Comparison of ENCODE assay signal across 8 cellular contexts in genomic region chr7:33109758-33110238, GRCh38. TPM values are rescaled to one million over a fixed set of nuclear protein-coding genes. Genes with fewer than 3 reads are reported as not detected.
DNase-seq lines count a peak whose midpoint lies in the region; ATAC-seq and TF ChIP-seq lines count a peak whose summit lies in the region.

No MANE protein-coding gene starts in this region.

- peaks cover 32% of the 10 kb centered on the region for H3K4me1 Mint-ChIP-seq in activated naive CD8-positive, alpha-beta T cell treated with anti-CD3 and anti-CD28 coated beads, Interleukin-2, amount 50 U/mL, for 24 hours

- H3K27ac Mint-ChIP-seq in activated naive CD8-positive, alpha-beta T cell treated with anti-CD3 and anti-CD28 coated beads, Interleukin-2, amount 50 U/mL, for 24 hours = no peak overlapping the region

- H3K4me3 ChIP-seq in MM.1S (ENCODE audit: low read length) = peak overlapping the region; percentile 73
- H3K4me3 ChIP-seq in thoracic aorta = peak overlapping the region; percentile 97

- peak overlapping the region; percentile 87 for H3K4me2 ChIP-seq in MM.1S (ENCODE audit: low read depth, low read length)

- H3K27ac ChIP-seq in MM.1S (ENCODE audit: low read length) = peak overlapping the region; percentile 19; the same call in 1 of the 2 replicates
- no peak overlapping the region for H3K27ac ChIP-seq in thoracic aorta

- H3K4me3 Mint-ChIP-seq in activated naive CD8-positive, alpha-beta T cell treated with anti-CD3 and anti-CD28 coated beads, Interleukin-2, amount 50 U/mL, for 24 hours = peak overlapping the region; percentile 95

- ATAC-seq in activated naive CD8-positive, alpha-beta T cell treated with anti-CD3 and anti-CD28 coated beads, Interleukin-2, amount 50 U/mL, for 24 hours = no peak
- no peak for ATAC-seq in thoracic aorta (ENCODE audit: insufficient number of reproducible peaks, low FRiP score, low read depth)
- no peak for ATAC-seq in GM18498 (IDR thresholded peaks at IDR 0.05; ENCODE audit: unreplicated experiment)

- peaks cover 42% of the 10 kb centered on the region for H3K79me2 ChIP-seq in MM.1S (ENCODE audit: low read length)

- TF ChIP-seq CTCF in MM.1S (IDR thresholded peaks at IDR 0.05; ENCODE audit: low read length) = no peak
- no peak for TF ChIP-seq CTCF in thoracic aorta (IDR thresholded peaks at IDR 0.05)

- H3K27me3 ChIP-seq in MM.1S (replicated peaks; ENCODE audit: insufficient read depth, low read length) (peaks cover 10% of the 10 kb centered on the region; the same call in 1 of the 2 replicates), thoracic aorta (replicated peaks; ENCODE audit: insufficient read depth) (no peaks in the 10 kb centered on the region)

- peaks cover 25% of the 10 kb centered on the region for H3F3A ChIP-seq in MM.1S (ENCODE audit: insufficient read depth, low read length)

- H3K9me3 ChIP-seq in MM.1S (replicated peaks; ENCODE audit: insufficient read depth, low read length) = no peaks in the 10 kb centered on the region
- no peaks in the 10 kb centered on the region for H3K9me3 ChIP-seq in thoracic aorta

- peak overlapping the region; percentile 75 for H2AFZ ChIP-seq in MM.1S (ENCODE audit: low read length)

- peaks cover 13% of the 10 kb centered on the region; the same call in 1 of the 2 replicates for H3K4me1 ChIP-seq in MM.1S (ENCODE audit: low read length)
- peaks cover 17 to 30% of the 10 kb centered on the region in 2 donors for H3K4me1 ChIP-seq in thoracic aorta (ENCODE audit: control insufficient read depth in 1 of 2, low read depth in 2 of 2)

- H3K36me3 Mint-ChIP-seq in activated naive CD8-positive, alpha-beta T cell treated with anti-CD3 and anti-CD28 coated beads, Interleukin-2, amount 50 U/mL, for 24 hours (ENCODE audit: low read depth) = no peaks in the 10 kb centered on the region

- peak; percentile 57 for DNase-seq in DMS53 treated with DMSO at 0.1 percent for 48 hours (lab: John Stamatoyannopoulos, UW; ENCODE audit: unreplicated experiment)
- DNase-seq in MM.1S = no peak
- no peak for DNase-seq in activated naive CD8-positive, alpha-beta T cell treated with anti-CD3 and anti-CD28 coated beads, Interleukin-2, amount 50 U/mL, for 24 hours
- peak; percentile 17 for DNase-seq in kidney tubule cell (ENCODE audit: low spot score)
- no peak for DNase-seq in thoracic aorta (ENCODE audit: low spot score)
- DNase-seq in ecto neural progenitor cell (ENCODE audit: low spot score) = no peak
- DNase-seq in activated CD8-positive, alpha-beta memory T cell treated with anti-CD3 and anti-CD28 coated beads, Interleukin-2, amount 50 U/mL, for 48 hours = no peak

- H3K9ac ChIP-seq in MM.1S (ENCODE audit: low read length) = peak overlapping the region; percentile 42; the same call in 1 of the 2 replicates

- no peaks in the 10 kb centered on the region for H3K36me3 ChIP-seq in MM.1S (replicated peaks; ENCODE audit: insufficient read depth, low read length)
- no peaks in the 10 kb centered on the region for H3K36me3 ChIP-seq in thoracic aorta

- peaks cover 9% of the 10 kb centered on the region; the same call in 1 of the 2 replicates for H4K20me1 ChIP-seq in MM.1S (ENCODE audit: insufficient read depth, low read length)

- H3K9me2 ChIP-seq in MM.1S (replicated peaks; ENCODE audit: insufficient read depth, low read length) = no peaks in the 10 kb centered on the region

- H3K9me3 Mint-ChIP-seq in activated naive CD8-positive, alpha-beta T cell treated with anti-CD3 and anti-CD28 coated beads, Interleukin-2, amount 50 U/mL, for 24 hours = no peaks in the 10 kb centered on the region

- peaks cover 9% of the 10 kb centered on the region for H3K27me3 Mint-ChIP-seq in activated naive CD8-positive, alpha-beta T cell treated with anti-CD3 and anti-CD28 coated beads, Interleukin-2, amount 50 U/mL, for 24 hours

RNA-seq across cellular contexts. Expression of gene RP9, which starts 0.6 kb away (rescaled TPM):
- 10 to 100 TPM in 1 of 2 donors, 1 to 10 TPM in 1; 7.6 to 17.0 TPM for total RNA-seq in thoracic aorta

RNA-seq across cellular contexts. Expression of gene BBS9, which starts 19.6 kb away (rescaled TPM):
- 10 to 100 TPM; 23.0 to 28.6 TPM for total RNA-seq in thoracic aorta

RNA-seq across cellular contexts. Expression of gene NT5C3A, which starts 47.2 kb away (rescaled TPM):
- total RNA-seq in thoracic aorta = 10 to 100 TPM; 14.5 to 22.2 TPM

Comparison
In these comparisons a context has a peak if more than half of its experiments do, and no peak if none do; other contexts are left out.
1. DNase-seq: peak in DMS53 treated with DMSO at 0.1 percent for 48 hours (single experiment) and kidney tubule cell (single experiment); none in MM.1S (single experiment), activated naive CD8-positive, alpha-beta T cell treated with anti-CD3 and anti-CD28 coated beads, Interleukin-2, amount 50 U/mL, for 24 hours (single experiment), thoracic aorta (single experiment), ecto neural progenitor cell (single experiment) and activated CD8-positive, alpha-beta memory T cell treated with anti-CD3 and anti-CD28 coated beads, Interleukin-2, amount 50 U/mL, for 48 hours (single experiment).